ENCODE assay signal across 1 cellular context in genomic region chr17:57604771-57605733, GRCh38.
TF ChIP-seq lines count a peak whose summit lies in the region.

No MANE protein-coding gene starts in this region.

TF ChIP-seq in K562, 482 proteins besides CTCF, POLR2A, EP300 and RAD21 (continued from another document):
- no peak for TF ChIP-seq ZBTB40 (IDR thresholded peaks at IDR 0.05)
- TF ChIP-seq ZBTB40 (CRISPR knock-in tag; IDR thresholded peaks at IDR 0.05), result no peak
